Comparison of ENCODE assay signal across 15 cellular contexts in the genomic region with DNA sequence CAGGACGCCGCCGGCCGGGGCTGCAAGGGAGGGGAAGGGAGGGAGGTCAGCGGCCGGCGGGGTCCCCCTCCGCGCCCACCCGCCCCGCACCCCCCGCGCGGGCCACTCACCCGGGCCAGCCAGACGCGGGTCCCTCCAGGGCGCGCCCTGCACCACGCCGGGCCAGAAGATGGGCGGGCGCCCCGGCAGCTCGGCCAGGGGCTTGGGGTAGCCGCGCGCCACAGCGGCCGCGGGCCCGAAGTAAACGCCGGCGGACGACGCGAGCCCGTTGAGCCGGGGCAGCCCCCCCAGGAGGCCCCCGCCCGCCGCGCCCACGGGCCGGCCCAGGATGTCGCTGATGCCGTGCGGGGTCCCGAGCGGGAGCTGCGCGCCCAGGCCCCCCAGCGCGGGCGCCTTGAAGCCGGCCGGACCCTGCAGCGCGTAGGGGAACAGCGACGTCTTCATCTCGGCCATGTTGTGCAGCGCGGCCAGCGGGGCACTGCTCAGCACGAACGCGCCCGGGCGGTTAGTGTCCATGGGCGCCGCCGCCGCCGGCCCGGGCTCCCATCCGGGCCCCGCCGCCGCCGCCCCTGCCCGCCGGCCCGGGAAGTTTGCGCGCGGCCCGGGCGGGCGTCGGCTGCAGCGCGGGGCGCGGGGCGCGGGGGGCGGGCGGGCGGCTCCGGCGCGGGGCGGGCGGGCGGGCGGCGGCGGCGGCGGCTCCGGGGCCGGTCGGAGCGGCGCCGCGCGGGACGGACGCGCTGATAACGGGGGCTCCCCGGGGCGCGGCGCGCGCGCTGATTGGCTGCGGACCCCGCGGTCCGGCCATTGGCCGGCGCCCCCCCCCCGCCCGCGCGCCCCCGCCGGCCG. TPM values are rescaled to one million over a fixed set of nuclear protein-coding genes. Genes with fewer than 3 reads are reported as not detected.
DNase-seq lines count a peak whose midpoint lies in the region; ATAC-seq and TF ChIP-seq lines count a peak whose summit lies in the region.
"Had no signal": no experiment of that assay in that cellular context is flagged by ENCODE, and none has a peak within 500 bp of the region (broad histone marks: within the 10 kb centered on the region; RNA-seq: fewer than 3 reads in every experiment).

Gene NKX6-2 (minus strand): TSS at position 715 of the 846 bp plus-strand sequence. CDS start 199 bp downstream, at position 516.

- H3K27me3 ChIP-seq in HUES48 (ENCODE audit: control insufficient read depth, insufficient read depth, low read length) (peaks cover 92% of the 10 kb centered on the region), sigmoid colon (peaks cover 54 to 85% (median 62%) of the 10 kb centered on the region in 3 donors)

- TF ChIP-seq POLR2A in sigmoid colon (IDR thresholded peaks at IDR 0.05) (no peak), GM18505 (IDR thresholded peaks at IDR 0.05; ENCODE audit: borderline replicate concordance, extremely low read depth, insufficient read depth, insufficient read length) (no peak)

- H3K4me1 Mint-ChIP-seq in brain: peaks cover 12% of the 10 kb centered on the region

- no peak within 1 kb of the TSS for H3K27ac Mint-ChIP-seq in brain
- H3K27ac Mint-ChIP-seq: activated T-cell treated with anti-CD3 and anti-CD28 coated beads, Interleukin-2, amount 50 U/mL, for 24 hours; CD4-positive, CD25-positive, alpha-beta regulatory T cell; T-cell had no signal

- H3K36me3 ChIP-seq in HUES48 (ENCODE audit: control insufficient read depth, insufficient read depth, low read length): no peaks in the 10 kb centered on the region
- H3K36me3 ChIP-seq in sigmoid colon: peaks cover 6 to 33% (median 14%) of the 10 kb centered on the region in 4 donors
- H3K36me3 ChIP-seq in mucosa of descending colon (ENCODE audit: low read depth): no peaks in the 10 kb centered on the region

- H3K36me3 Mint-ChIP-seq in brain: peaks cover 26% of the 10 kb centered on the region

- no peak for DNase-seq in sigmoid colon
- no peak for DNase-seq in mucosa of descending colon
- DNase-seq: activated CD4-positive, alpha-beta T cell treated with anti-CD3 and anti-CD28 coated beads for 4 hours; CD4-positive, CD25-positive, alpha-beta regulatory T cell; GF-D8; NCI-H2029 treated with DMSO at 0.1 percent for 48 hours; T-cell had no signal

- no peak within 1 kb of the TSS for H3K27ac ChIP-seq in HUES48 (ENCODE audit: low read depth, low read length)
- H3K27ac ChIP-seq in sigmoid colon: no peak within 1 kb of the TSS

- 2 to 3% methylated on average over 144 of the region's 144 CpGs for WGBS in sigmoid colon, 2 donors

- H3K4me3 Mint-ChIP-seq in brain: peak within 1 kb of the TSS in 4 of 5 experiments; percentile 62 to 75 (median 70)
- H3K4me3 Mint-ChIP-seq: activated T-cell treated with anti-CD3 and anti-CD28 coated beads, Interleukin-2, amount 50 U/mL, for 24 hours; CD4-positive, CD25-positive, alpha-beta regulatory T cell; T-cell had no signal

- H3K4me3 ChIP-seq in HUES48 (ENCODE audit: low read depth, low read length): peak within 1 kb of the TSS; percentile 35; the same call in 1 of the 2 replicates
- peak within 1 kb of the TSS; percentile 4 for H3K4me3 ChIP-seq in iPS-11a (ENCODE audit: low read depth, low read length)
- peak within 1 kb of the TSS in 3 of 4 donors; percentile 7 to 35 (median 33) for H3K4me3 ChIP-seq in sigmoid colon
- no peak within 1 kb of the TSS for H3K4me3 ChIP-seq in mucosa of descending colon
- H3K4me3 ChIP-seq: K562 had no signal

- H3K9me3 ChIP-seq in HUES48 (ENCODE audit: control insufficient read depth, insufficient read depth, low read length): no peaks in the 10 kb centered on the region
- no peaks in the 10 kb centered on the region for H3K9me3 ChIP-seq in sigmoid colon
- H3K9me3 ChIP-seq in mucosa of descending colon: no peaks in the 10 kb centered on the region

- no peak for TF ChIP-seq CTCF in brain (conservative IDR thresholded peaks at IDR 0.05)
- no peak for TF ChIP-seq CTCF in sigmoid colon (IDR thresholded peaks at IDR 0.05)
- no peak for TF ChIP-seq CTCF in mucosa of descending colon (IDR thresholded peaks at IDR 0.05)

- intact Hi-C loops in sigmoid colon (cut with DNase I): loop anchor here (10.0 kb wide), 1 partner anchor 331 kb away; no protein-coding TSS in a partner anchor
- intact Hi-C loops in mucosa of descending colon (cut with DNase I, micrococcal nuclease): no loop called here

- H3K27me3 Mint-ChIP-seq in brain: peaks cover 86% of the 10 kb centered on the region

- ATAC-seq in GM18858 (IDR thresholded peaks at IDR 0.05; ENCODE audit: unreplicated experiment) (no peak), GM21737 (IDR thresholded peaks at IDR 0.05; ENCODE audit: unreplicated experiment) (no peak), mucosa of descending colon (no peak), GM18505 (IDR thresholded peaks at IDR 0.05; ENCODE audit: unreplicated experiment) (no peak)
- ATAC-seq: K562 had no signal

- H3K9ac ChIP-seq in HUES48 (ENCODE audit: low read depth, low read length): no peak within 1 kb of the TSS

- H3K9me3 Mint-ChIP-seq in brain: peaks cover 0 to 4% (median 3%) of the 10 kb centered on the region in 5 experiments
- H3K9me3 Mint-ChIP-seq: activated T-cell treated with anti-CD3 and anti-CD28 coated beads, Interleukin-2, amount 50 U/mL, for 24 hours; T-cell had no signal

- no peak for TF ChIP-seq EP300 in sigmoid colon (IDR thresholded peaks at IDR 0.05)

- H3K4me1 ChIP-seq in HUES48 (ENCODE audit: control insufficient read depth, insufficient read depth, low read length): peaks cover 12% of the 10 kb centered on the region
- H3K4me1 ChIP-seq in sigmoid colon: peaks cover 0 to 44% (median 40%) of the 10 kb centered on the region in 4 donors
- peaks cover 22% of the 10 kb centered on the region for H3K4me1 ChIP-seq in mucosa of descending colon (ENCODE audit: low read depth)

RNA-seq across cellular contexts. Expression of gene NKX6-2, which starts in this region (rescaled TPM):
- polyA plus RNA-seq in brain (ENCODE audit: insufficient read depth, low read depth, low replicate concordance): 37.4 TPM
- total RNA-seq in sigmoid colon: not detected
- under 1 TPM in 2 of 3 donors, not detected in 1; 0.01 to 0.60 TPM for polyA plus RNA-seq in sigmoid colon
- not detected for total RNA-seq in mucosa of descending colon
- total RNA-seq: CD4-positive, CD25-positive, alpha-beta regulatory T cell; K562; T-cell had no signal

Comparison
In these comparisons a context has a peak if more than half of its experiments do, and no peak if none do; other contexts are left out.
1. RNA of gene NKX6-2 (polyA plus RNA-seq): 37.4 TPM in brain (single experiment); 0.01 to 0.60 TPM in sigmoid colon; every median in the first group is over 10 times any median in the second.